8 cellular contexts compared by ENCODE assay signal in genomic region chr9:93955356-93956182, GRCh38. TPM values are rescaled to one million over a fixed set of nuclear protein-coding genes. Genes with fewer than 3 reads are reported as not detected.
DNase-seq lines count a peak whose midpoint lies in the region; ATAC-seq and TF ChIP-seq lines count a peak whose summit lies in the region.

No MANE protein-coding gene starts in this region.

- H3K27ac Mint-ChIP-seq in chondrocyte (ENCODE audit: unreplicated experiment) (no peak overlapping the region), HFFc6 (no peak overlapping the region)

- in situ Hi-C loops in GM13977 (cut with MboI; ENCODE audit: low pct_unique_long_range_greater_than_20kb, low sequenced_read_pairs, unreplicated experiment), result loop anchor here (25.0 kb wide), 1 partner anchor 268 kb away; no protein-coding TSS in a partner anchor

- TF ChIP-seq CTCF in GM13977 (IDR thresholded peaks at IDR 0.05; ENCODE audit: extremely low read depth, insufficient read depth, missing control alignments) (no peak), chondrocyte (IDR thresholded peaks at IDR 0.05) (no peak), psoas muscle (IDR thresholded peaks at IDR 0.05) (no peak), HFFc6 (IDR thresholded peaks at IDR 0.05) (no peak)

- no peaks in the 10 kb centered on the region for H3K9me3 ChIP-seq in psoas muscle

- H3K4me1 Mint-ChIP-seq in chondrocyte (ENCODE audit: low read depth) (peaks cover 32% of the 10 kb centered on the region), HFFc6 (ENCODE audit: low read depth) (peaks cover 3% of the 10 kb centered on the region)

- peaks cover 1% of the 10 kb centered on the region for H3K9me3 Mint-ChIP-seq in chondrocyte (ENCODE audit: low read depth)
- H3K9me3 Mint-ChIP-seq in HFFc6, result peaks cover 2% of the 10 kb centered on the region; the same call in 1 of the 2 replicates

- H3K4me1 ChIP-seq in psoas muscle, result peaks cover 25% of the 10 kb centered on the region

- H3K36me3 Mint-ChIP-seq in chondrocyte (ENCODE audit: low read depth) (peaks cover 3% of the 10 kb centered on the region), HFFc6 (ENCODE audit: low read depth) (no peaks in the 10 kb centered on the region; the same call in 1 of the 2 replicates)

- ATAC-seq in psoas muscle (no peak), GM18520 (IDR thresholded peaks at IDR 0.05; ENCODE audit: unreplicated experiment) (no peak), HG03095 (IDR thresholded peaks at IDR 0.05; ENCODE audit: unreplicated experiment) (no peak)

- DNase-seq in GM13977 (ENCODE audit: low spot score) (peak; percentile 53), NCI-H510A treated with DMSO at 0.1 percent for 48 hours (lab: John Stamatoyannopoulos, UW) (peak; percentile 95), chondrocyte (ENCODE audit: low spot score) (no peak), psoas muscle (no peak), HFFc6 (no peak), hepatic stellate cell (ENCODE audit: low spot score) (no peak)

- H3K27ac ChIP-seq in psoas muscle, result no peak overlapping the region

- H3K4me3 ChIP-seq in psoas muscle, result peak overlapping the region; percentile 50

- intact Hi-C loops in psoas muscle (cut with DNase I), result no loop called here

- 4 to 5% (median 5%) methylated on average over 42 to 55 of the region's 57 CpGs for WGBS in psoas muscle, 3 donors

- no peaks in the 10 kb centered on the region for H3K36me3 ChIP-seq in psoas muscle (ENCODE audit: insufficient read depth in 1 of 2, low read depth in 1 of 2)

- peaks cover 61% of the 10 kb centered on the region for H3K27me3 Mint-ChIP-seq in chondrocyte (ENCODE audit: low read depth)
- peaks cover 57% of the 10 kb centered on the region for H3K27me3 Mint-ChIP-seq in HFFc6 (ENCODE audit: insufficient read depth)

- H3K4me3 Mint-ChIP-seq in chondrocyte (ENCODE audit: unreplicated experiment) (peak overlapping the region; percentile 71), HFFc6 (no peak overlapping the region)

- peaks cover 0 to 94% (median 57%) of the 10 kb centered on the region in 3 donors for H3K27me3 ChIP-seq in psoas muscle (ENCODE audit: insufficient read depth in 3 of 3, low read length in 2 of 3)

RNA-seq across cellular contexts. Expression of gene BARX1, which starts 0.4 kb away (rescaled TPM):
- total RNA-seq in chondrocyte, result 0.77 to 6.7 TPM (median 2.1 TPM) in 3 replicates
- not detected for total RNA-seq in psoas muscle
- not detected for polyA plus RNA-seq in psoas muscle
- not detected for total RNA-seq in HFFc6 (2021; fragmentation: NEBNext Ultra II Directional; extraction: Animal tissue kit (Norgen Biotek cat#: 25700))

Comparison
In these comparisons a context has a peak if more than half of its experiments do, and no peak if none do; other contexts are left out.
1. DNase-seq: peak in GM13977 (single experiment) and NCI-H510A treated with DMSO at 0.1 percent for 48 hours (single experiment); none in chondrocyte (single experiment), psoas muscle (0 of 2), HFFc6 (single experiment) and hepatic stellate cell (single experiment).